Comparison of ENCODE assay signal across 21 cellular contexts in the genomic region with DNA sequence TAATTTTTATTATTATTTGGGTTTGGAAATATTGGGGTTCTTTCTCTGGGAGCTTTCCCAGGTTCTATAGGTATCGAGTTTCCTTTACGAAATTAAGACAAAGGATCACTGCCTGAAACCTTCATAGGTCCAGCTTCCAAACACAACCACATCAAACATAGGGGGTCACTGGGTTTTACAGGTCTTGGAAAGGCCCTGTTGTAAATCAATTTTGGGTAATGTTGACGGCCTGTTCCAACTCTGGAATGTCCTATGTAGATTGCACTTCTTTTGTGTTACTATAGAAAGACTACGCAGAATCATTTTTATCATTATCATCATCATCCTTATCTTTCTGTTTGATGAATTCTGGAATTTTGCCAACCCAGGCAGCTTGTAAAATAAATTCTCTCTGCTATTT. TPM values are rescaled to one million over a fixed set of nuclear protein-coding genes. Genes with fewer than 3 reads are reported as not detected.
DNase-seq lines count a peak whose midpoint lies in the region; ATAC-seq and TF ChIP-seq lines count a peak whose summit lies in the region.
"Had no signal": no experiment of that assay in that cellular context is flagged by ENCODE, and none has a peak within 500 bp of the region (broad histone marks: within the 10 kb centered on the region; RNA-seq: fewer than 3 reads in every experiment).

No MANE protein-coding gene starts in this region.

- intact Hi-C loops in activated T-helper 2 cell treated with anti-CD3 and anti-CD28 coated beads, Interferon-gamma antibody, Interleukin-2, Interleukin-4, amounts not matched to agents 10 μg/mL and 5 μg/mL and 100 μg/mL, durations not matched to agents 14 hours and 24 hours and 36 hours (cut with micrococcal nuclease): no loop called here

- TF ChIP-seq CTCF in LNCaP clone FGC (IDR thresholded peaks at IDR 0.05; ENCODE audit: control insufficient read depth, extremely low read depth, insufficient read depth): no peak
- no peak for TF ChIP-seq CTCF in VCaP (conservative IDR thresholded peaks at IDR 0.05)
- no peak for TF ChIP-seq CTCF in mesothelial cell of epicardium (IDR thresholded peaks at IDR 0.05; ENCODE audit: unreplicated experiment)

- H3K27me3 Mint-ChIP-seq in mesothelial cell of epicardium (ENCODE audit: low read depth): no peaks in the 10 kb centered on the region
- H3K27me3 Mint-ChIP-seq in activated T-helper 2 cell treated with anti-CD3 and anti-CD28 coated beads, Interferon-gamma antibody, Interleukin-2, Interleukin-4, amounts not matched to agents 10 μg/mL and 5 μg/mL and 100 μg/mL, durations not matched to agents 14 hours and 24 hours and 36 hours (ENCODE audit: low read depth): peaks cover 5% of the 10 kb centered on the region
- H3K27me3 Mint-ChIP-seq: CD4-positive, alpha-beta T cell had no signal

- H3K27ac Mint-ChIP-seq in mesothelial cell of epicardium: peak overlapping the region; percentile 77
- H3K27ac Mint-ChIP-seq in activated T-helper 2 cell treated with anti-CD3 and anti-CD28 coated beads, Interferon-gamma antibody, Interleukin-2, Interleukin-4, amounts not matched to agents 10 μg/mL and 5 μg/mL and 100 μg/mL, durations not matched to agents 14 hours and 24 hours and 36 hours: no peak overlapping the region
- H3K27ac Mint-ChIP-seq: CD4-positive, alpha-beta T cell had no signal

- H3K4me1 Mint-ChIP-seq in mesothelial cell of epicardium: peaks cover 48% of the 10 kb centered on the region
- peaks cover 4% of the 10 kb centered on the region for H3K4me1 Mint-ChIP-seq in activated T-helper 2 cell treated with anti-CD3 and anti-CD28 coated beads, Interferon-gamma antibody, Interleukin-2, Interleukin-4, amounts not matched to agents 10 μg/mL and 5 μg/mL and 100 μg/mL, durations not matched to agents 14 hours and 24 hours and 36 hours (ENCODE audit: low read depth)

- H3K9me3 Mint-ChIP-seq in mesothelial cell of epicardium: no peaks in the 10 kb centered on the region
- no peaks in the 10 kb centered on the region for H3K9me3 Mint-ChIP-seq in activated T-helper 2 cell treated with anti-CD3 and anti-CD28 coated beads, Interferon-gamma antibody, Interleukin-2, Interleukin-4, amounts not matched to agents 10 μg/mL and 5 μg/mL and 100 μg/mL, durations not matched to agents 14 hours and 24 hours and 36 hours
- H3K9me3 Mint-ChIP-seq: CD4-positive, alpha-beta T cell had no signal

- no peak overlapping the region for H3K4me3 Mint-ChIP-seq in mesothelial cell of epicardium
- no peak overlapping the region for H3K4me3 Mint-ChIP-seq in activated T-helper 2 cell treated with anti-CD3 and anti-CD28 coated beads, Interferon-gamma antibody, Interleukin-2, Interleukin-4, amounts not matched to agents 10 μg/mL and 5 μg/mL and 100 μg/mL, durations not matched to agents 14 hours and 24 hours and 36 hours (ENCODE audit: low read depth)
- H3K4me3 Mint-ChIP-seq: CD4-positive, alpha-beta T cell had no signal

- no peak for ATAC-seq in HG03196 (IDR thresholded peaks at IDR 0.05; ENCODE audit: unreplicated experiment)
- ATAC-seq: HCT116, Right ventricle myocardium inferior had no signal

- no peak overlapping the region for H3K4me3 ChIP-seq in LNCaP clone FGC (ENCODE audit: low read depth, low read length)
- H3K4me3 ChIP-seq: BLaER1, MG63, SJSA1 had no signal

- H3K36me3 Mint-ChIP-seq in mesothelial cell of epicardium: no peaks in the 10 kb centered on the region
- H3K36me3 Mint-ChIP-seq in activated T-helper 2 cell treated with anti-CD3 and anti-CD28 coated beads, Interferon-gamma antibody, Interleukin-2, Interleukin-4, amounts not matched to agents 10 μg/mL and 5 μg/mL and 100 μg/mL, durations not matched to agents 14 hours and 24 hours and 36 hours (ENCODE audit: low read depth): no peaks in the 10 kb centered on the region

- peak overlapping the region; percentile 72 for H3K27ac ChIP-seq in VCaP
- H3K27ac ChIP-seq: BLaER1, SJSA1 had no signal

- peak; percentile 10 for DNase-seq in NCI-H345 (lab: John Stamatoyannopoulos, UW)
- no peak for DNase-seq in NCI-H345 treated with DMSO at 0.1 percent for 48 hours (lab: John Stamatoyannopoulos, UW; ENCODE audit: unreplicated experiment)
- peak; percentile 28 for DNase-seq in LNCaP clone FGC (ENCODE audit: low read depth)
- DNase-seq in mesothelial cell of epicardium (ENCODE audit: low spot score in 2 of 2, unreplicated experiment in 2 of 2): no peak
- no peak for DNase-seq in nucleus accumbens (lab: John Stamatoyannopoulos, UW)
- DNase-seq in activated T-helper 2 cell treated with anti-CD3 and anti-CD28 coated beads, Interferon-gamma antibody, Interleukin-2, Interleukin-4, amounts not matched to agents 10 μg/mL and 5 μg/mL and 100 μg/mL, durations not matched to agents 14 hours and 24 hours and 36 hours (ENCODE audit: low spot score): no peak
- DNase-seq: CD4-positive, alpha-beta T cell; Kasumi-1; MG63; NCI-H187; NCI-H510A treated with DMSO at 0.1 percent for 48 hours; SW 1271 had no signal

RNA-seq across cellular contexts. Expression of a gene that starts 15.2 kb away (rescaled TPM):
- 0.58 TPM in 1 of 3 replicates, not detected in the others for total RNA-seq in mesothelial cell of epicardium
- 0.66 and 2.2 TPM in 2 replicates for total RNA-seq in activated T-helper 2 cell treated with anti-CD3 and anti-CD28 coated beads, Interferon-gamma antibody, Interleukin-2, Interleukin-4, amounts not matched to agents 10 μg/mL and 5 μg/mL and 100 μg/mL, durations not matched to agents 14 hours and 24 hours and 36 hours
- total RNA-seq: CD4-positive, alpha-beta T cell; H1; Right ventricle myocardium inferior had no signal

RNA-seq across cellular contexts. Expression of a gene that starts 36.5 kb away (rescaled TPM):
- 3.9 to 5.8 TPM (median 4.1 TPM) in 3 replicates for total RNA-seq in mesothelial cell of epicardium
- not detected in 2 replicates for total RNA-seq in activated T-helper 2 cell treated with anti-CD3 and anti-CD28 coated beads, Interferon-gamma antibody, Interleukin-2, Interleukin-4, amounts not matched to agents 10 μg/mL and 5 μg/mL and 100 μg/mL, durations not matched to agents 14 hours and 24 hours and 36 hours
- total RNA-seq: CD4-positive, alpha-beta T cell; H1; Right ventricle myocardium inferior; T-helper 2 cell treated with Interferon-gamma antibody and Interleukin-4, amounts not matched to agents 100 ng/mL and 5 ng/mL, for 36 hours had no signal

RNA-seq across cellular contexts. Expression of a gene that starts 50.8 kb away (rescaled TPM):
- 0.75 to 1.4 TPM (median 1.1 TPM) in 3 replicates for total RNA-seq in mesothelial cell of epicardium
- total RNA-seq in activated T-helper 2 cell treated with anti-CD3 and anti-CD28 coated beads, Interferon-gamma antibody, Interleukin-2, Interleukin-4, amounts not matched to agents 10 μg/mL and 5 μg/mL and 100 μg/mL, durations not matched to agents 14 hours and 24 hours and 36 hours: not detected in 2 replicates
- total RNA-seq: CD4-positive, alpha-beta T cell; Daoy; H1; Right ventricle myocardium inferior; SJSA1; T-helper 2 cell treated with Interferon-gamma antibody and Interleukin-4, amounts not matched to agents 100 ng/mL and 5 ng/mL, for 36 hours had no signal

Comparison
In these comparisons a context has a peak if more than half of its experiments do, and no peak if none do; other contexts are left out.
1. DNase-seq: peak in NCI-H345 (single experiment) and LNCaP clone FGC (single experiment); none in NCI-H345 treated with DMSO at 0.1 percent for 48 hours (single experiment), mesothelial cell of epicardium (0 of 2), nucleus accumbens (0 of 56) and activated T-helper 2 cell treated with anti-CD3 and anti-CD28 coated beads, Interferon-gamma antibody, Interleukin-2, Interleukin-4, amounts not matched to agents 10 μg/mL and 5 μg/mL and 100 μg/mL, durations not matched to agents 14 hours and 24 hours and 36 hours (single experiment).